Comparison of ENCODE assay signal across 26 cellular contexts in the genomic region with DNA sequence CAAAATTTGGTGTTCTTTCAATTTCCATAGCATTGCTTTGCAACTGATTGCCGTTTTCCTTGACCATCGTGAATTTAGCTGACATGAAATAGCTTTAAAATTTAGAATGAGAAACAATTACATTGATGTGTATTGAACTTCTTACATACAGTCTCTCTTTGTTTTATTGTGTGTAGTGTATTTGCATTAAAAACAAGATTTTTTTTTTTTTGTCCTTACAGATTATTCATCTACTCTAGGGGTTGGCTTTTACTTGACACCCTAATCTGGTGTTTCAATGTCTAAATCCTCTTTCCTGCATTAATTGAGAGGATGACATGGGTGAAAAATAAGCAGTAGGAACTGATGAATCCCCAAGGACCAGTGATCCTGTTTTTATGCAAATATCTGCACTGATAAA.
"Had no signal": no experiment of that assay in that cellular context is flagged by ENCODE, and none has a peak within 500 bp of the region (broad histone marks: within the 10 kb centered on the region; RNA-seq: fewer than 3 reads in every experiment).

No MANE protein-coding gene starts in this region.

- H3K4me1 ChIP-seq: colonic mucosa, esophagus muscularis mucosa, esophagus squamous epithelium, foreskin keratinocyte, gastrocnemius medialis, gastroesophageal sphincter, heart left ventricle, heart right ventricle had no signal

- H3K36me3 ChIP-seq: colonic mucosa had no signal

- H3K27ac ChIP-seq: colonic mucosa, coronary artery, dorsolateral prefrontal cortex, epithelial cell of prostate, esophagus muscularis mucosa, esophagus squamous epithelium, foreskin keratinocyte, gastrocnemius medialis, gastroesophageal sphincter, heart left ventricle, heart right ventricle, hepatocyte had no signal

- H3K27me3 ChIP-seq: colonic mucosa, dorsolateral prefrontal cortex, esophagus muscularis mucosa, esophagus squamous epithelium, foreskin keratinocyte, gastrocnemius medialis, gastroesophageal sphincter, heart left ventricle, heart right ventricle, hepatocyte had no signal

- H3K4me3 ChIP-seq: colonic mucosa, coronary artery, dorsolateral prefrontal cortex, esophagus muscularis mucosa, esophagus squamous epithelium, gastrocnemius medialis, gastroesophageal sphincter, heart left ventricle, heart right ventricle, hepatocyte had no signal

- H3K9me3 ChIP-seq: colonic mucosa, esophagus muscularis mucosa, esophagus squamous epithelium, gastrocnemius medialis, gastroesophageal sphincter, heart left ventricle, heart right ventricle had no signal

- FAIRE-seq: endometrium, frontal cortex had no signal

- DNase-seq: colonic mucosa; cortex of kidney; dermis blood vessel endothelial cell; dorsolateral prefrontal cortex; effector CD4-positive, alpha-beta T cell; effector CD8-positive, alpha-beta T cell; effector memory CD4-positive, alpha-beta T cell; effector memory CD8-positive, alpha-beta T cell; endodermal cell; erythroblast; esophagus squamous epithelium; foreskin fibroblast; foreskin keratinocyte; foreskin melanocyte; gastrocnemius medialis; glutamatergic neuron; head of caudate nucleus; heart left ventricle; heart right ventricle had no signal
